Comparison of ENCODE assay signal across 1 cellular context in the genomic region with DNA sequence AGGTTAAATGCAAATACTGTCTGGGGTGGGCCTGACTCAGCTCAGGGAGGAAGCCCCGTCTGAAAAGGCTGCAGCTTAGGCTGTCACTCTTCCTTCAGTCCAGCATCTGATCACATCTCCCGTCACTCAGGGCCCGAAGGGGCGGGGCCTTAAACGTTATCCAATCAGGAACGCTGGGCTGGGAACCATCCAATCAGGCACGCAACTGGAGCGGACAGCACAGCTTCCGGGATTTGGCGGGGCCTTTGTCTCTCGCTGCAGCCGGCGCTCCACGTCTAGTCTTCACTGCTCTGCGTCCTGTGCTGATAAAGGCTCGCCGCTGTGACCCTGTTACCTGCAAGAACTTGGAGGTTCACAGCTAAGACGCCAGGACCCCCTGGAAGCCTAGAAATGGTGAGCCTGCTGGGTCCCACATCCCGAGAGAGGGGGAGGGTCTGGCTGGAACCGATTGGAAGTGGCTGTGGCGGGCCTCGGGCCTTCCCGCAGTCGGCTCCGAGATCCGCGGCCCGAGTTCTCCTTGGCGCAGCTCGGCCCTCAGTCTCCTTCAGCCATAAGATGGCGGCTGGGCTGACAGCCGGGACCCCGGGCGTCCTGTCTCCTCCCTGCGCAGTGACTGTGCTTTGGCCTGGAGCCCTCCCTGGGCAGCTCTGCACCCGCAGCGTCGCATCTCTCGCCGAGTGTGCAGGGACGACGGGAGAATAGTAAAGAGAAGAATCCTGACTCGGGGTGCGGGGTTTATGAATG.
TF ChIP-seq lines count a peak whose summit lies in the region.

Gene ZNF92, plus strand, starts transcription at position 248 of the 744 bp plus-strand sequence. Its CDS starts 143 bp downstream, at position 391.

TF ChIP-seq in HepG2, 621 proteins besides CTCF, POLR2A, EP300 and RAD21 (continued from another document and continues in another):
- TF ChIP-seq, protein P1, sequence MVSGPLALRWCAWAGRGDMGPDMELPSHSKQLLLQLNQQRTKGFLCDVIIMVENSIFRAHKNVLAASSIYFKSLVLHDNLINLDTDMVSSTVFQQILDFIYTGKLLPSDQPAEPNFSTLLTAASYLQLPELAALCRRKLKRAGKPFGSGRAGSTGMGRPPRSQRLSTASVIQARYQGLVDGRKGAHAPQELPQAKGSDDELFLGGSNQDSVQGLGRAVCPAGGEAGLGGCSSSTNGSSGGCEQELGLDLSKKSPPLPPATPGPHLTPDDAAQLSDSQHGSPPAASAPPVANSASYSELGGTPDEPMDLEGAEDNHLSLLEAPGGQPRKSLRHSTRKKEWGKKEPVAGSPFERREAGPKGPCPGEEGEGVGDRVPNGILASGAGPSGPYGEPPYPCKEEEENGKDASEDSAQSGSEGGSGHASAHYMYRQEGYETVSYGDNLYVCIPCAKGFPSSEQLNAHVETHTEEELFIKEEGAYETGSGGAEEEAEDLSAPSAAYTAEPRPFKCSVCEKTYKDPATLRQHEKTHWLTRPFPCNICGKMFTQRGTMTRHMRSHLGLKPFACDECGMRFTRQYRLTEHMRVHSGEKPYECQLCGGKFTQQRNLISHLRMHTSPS (CRISPR knock-in tag; IDR thresholded peaks at IDR 0.05; ENCODE audit: low read depth) = no peak
- TF ChIP-seq KAT2B (IDR thresholded peaks at IDR 0.05; ENCODE audit: borderline replicate concordance, low read depth, low read length) (no peak), CSRNP2 (CRISPR knock-in tag; conservative IDR thresholded peaks at IDR 0.05; ENCODE audit: low read depth) (no peak), ZNF260 (CRISPR knock-in tag; IDR thresholded peaks at IDR 0.05; ENCODE audit: borderline replicate concordance, low read depth) (no peak), SIN3A (IDR thresholded peaks at IDR 0.05; ENCODE audit: borderline replicate concordance, low read depth, low read length) (peak; percentile 98), ZNF382 (CRISPR knock-in tag; IDR thresholded peaks at IDR 0.05; ENCODE audit: borderline replicate concordance) (no peak), ARNT (IDR thresholded peaks at IDR 0.05) (no peak), MTA3 (CRISPR knock-in tag; IDR thresholded peaks at IDR 0.05) (no peak), POLR2AphosphoS5 (IDR thresholded peaks at IDR 0.05; ENCODE audit: low read depth, low read length) (peak; percentile 94), ZNF263 (CRISPR knock-in tag; IDR thresholded peaks at IDR 0.05) (no peak), PHF20 (CRISPR knock-in tag; IDR thresholded peaks at IDR 0.05) (peak; percentile 67), ZNF180 (CRISPR knock-in tag; IDR thresholded peaks at IDR 0.05; ENCODE audit: borderline replicate concordance, low read depth) (no peak), MTF2 (CRISPR knock-in tag; IDR thresholded peaks at IDR 0.05; ENCODE audit: borderline replicate concordance) (no peak), ZNF33A (CRISPR knock-in tag; IDR thresholded peaks at IDR 0.05; ENCODE audit: borderline replicate concordance) (no peak), ZBTB42 (CRISPR knock-in tag; IDR thresholded peaks at IDR 0.05) (no peak), ZNF546 (CRISPR knock-in tag; conservative IDR thresholded peaks at IDR 0.05) (no peak), ZNF570 (CRISPR knock-in tag; IDR thresholded peaks at IDR 0.05; ENCODE audit: borderline replicate concordance) (0 out of 2 replicates have a peak, but pooled peaks have one; percentile 64), ARNTL (CRISPR knock-in tag; IDR thresholded peaks at IDR 0.05) (peak; percentile 72), ZNF503 (CRISPR knock-in tag; IDR thresholded peaks at IDR 0.05) (no peak), ZNF225 (CRISPR knock-in tag; IDR thresholded peaks at IDR 0.05) (no peak), XRCC5 (optimal IDR thresholded peaks at IDR 0.05; ENCODE audit: low read length) (no peak), MAF1 (CRISPR knock-in tag; IDR thresholded peaks at IDR 0.05; ENCODE audit: borderline replicate concordance) (no peak; the same call in 1 of the 2 replicates), ZNF770 (CRISPR knock-in tag; IDR thresholded peaks at IDR 0.05) (no peak), YEATS2 (CRISPR knock-in tag; IDR thresholded peaks at IDR 0.05; ENCODE audit: borderline replicate concordance) (no peak), HOXA9 (CRISPR knock-in tag; IDR thresholded peaks at IDR 0.05; ENCODE audit: borderline replicate concordance) (no peak), ASH2L (IDR thresholded peaks at IDR 0.05; ENCODE audit: insufficient read length, low read depth, low read length) (peak; percentile 93), GATAD2A (CRISPR knock-in tag; IDR thresholded peaks at IDR 0.05) (no peak), NFATC3 (CRISPR knock-in tag; IDR thresholded peaks at IDR 0.05) (0 out of 2 replicates have a peak, but pooled peaks have one; percentile 36), SALL1 (CRISPR knock-in tag; IDR thresholded peaks at IDR 0.05) (peak; percentile 70; the same call in 1 of the 2 replicates), NR1H2 (CRISPR knock-in tag; IDR thresholded peaks at IDR 0.05; ENCODE audit: borderline replicate concordance, low read depth) (no peak), TBX2 (CRISPR knock-in tag; IDR thresholded peaks at IDR 0.05; ENCODE audit: borderline replicate concordance) (peak; percentile 76), FOXA1 (IDR thresholded peaks at IDR 0.05) (no peak), FOXA1 (CRISPR knock-in tag; IDR thresholded peaks at IDR 0.05) (no peak), ZBTB49 (CRISPR knock-in tag; IDR thresholded peaks at IDR 0.05; ENCODE audit: borderline replicate concordance) (no peak), FOSL1 (CRISPR knock-in tag; IDR thresholded peaks at IDR 0.05; ENCODE audit: borderline replicate concordance) (no peak), CBFB (CRISPR knock-in tag; IDR thresholded peaks at IDR 0.05) (0 out of 2 replicates have a peak, but pooled peaks have one; percentile 14), ZNF788 (CRISPR knock-in tag; IDR thresholded peaks at IDR 0.05; ENCODE audit: borderline replicate concordance) (peak; percentile 87; the same call in 1 of the 2 replicates), ZNF326 (CRISPR knock-in tag; IDR thresholded peaks at IDR 0.05; ENCODE audit: borderline replicate concordance) (no peak), HCFC1 (IDR thresholded peaks at IDR 0.05; ENCODE audit: low read depth, low read length) (no peak)
- TF ChIP-seq, protein P2, sequence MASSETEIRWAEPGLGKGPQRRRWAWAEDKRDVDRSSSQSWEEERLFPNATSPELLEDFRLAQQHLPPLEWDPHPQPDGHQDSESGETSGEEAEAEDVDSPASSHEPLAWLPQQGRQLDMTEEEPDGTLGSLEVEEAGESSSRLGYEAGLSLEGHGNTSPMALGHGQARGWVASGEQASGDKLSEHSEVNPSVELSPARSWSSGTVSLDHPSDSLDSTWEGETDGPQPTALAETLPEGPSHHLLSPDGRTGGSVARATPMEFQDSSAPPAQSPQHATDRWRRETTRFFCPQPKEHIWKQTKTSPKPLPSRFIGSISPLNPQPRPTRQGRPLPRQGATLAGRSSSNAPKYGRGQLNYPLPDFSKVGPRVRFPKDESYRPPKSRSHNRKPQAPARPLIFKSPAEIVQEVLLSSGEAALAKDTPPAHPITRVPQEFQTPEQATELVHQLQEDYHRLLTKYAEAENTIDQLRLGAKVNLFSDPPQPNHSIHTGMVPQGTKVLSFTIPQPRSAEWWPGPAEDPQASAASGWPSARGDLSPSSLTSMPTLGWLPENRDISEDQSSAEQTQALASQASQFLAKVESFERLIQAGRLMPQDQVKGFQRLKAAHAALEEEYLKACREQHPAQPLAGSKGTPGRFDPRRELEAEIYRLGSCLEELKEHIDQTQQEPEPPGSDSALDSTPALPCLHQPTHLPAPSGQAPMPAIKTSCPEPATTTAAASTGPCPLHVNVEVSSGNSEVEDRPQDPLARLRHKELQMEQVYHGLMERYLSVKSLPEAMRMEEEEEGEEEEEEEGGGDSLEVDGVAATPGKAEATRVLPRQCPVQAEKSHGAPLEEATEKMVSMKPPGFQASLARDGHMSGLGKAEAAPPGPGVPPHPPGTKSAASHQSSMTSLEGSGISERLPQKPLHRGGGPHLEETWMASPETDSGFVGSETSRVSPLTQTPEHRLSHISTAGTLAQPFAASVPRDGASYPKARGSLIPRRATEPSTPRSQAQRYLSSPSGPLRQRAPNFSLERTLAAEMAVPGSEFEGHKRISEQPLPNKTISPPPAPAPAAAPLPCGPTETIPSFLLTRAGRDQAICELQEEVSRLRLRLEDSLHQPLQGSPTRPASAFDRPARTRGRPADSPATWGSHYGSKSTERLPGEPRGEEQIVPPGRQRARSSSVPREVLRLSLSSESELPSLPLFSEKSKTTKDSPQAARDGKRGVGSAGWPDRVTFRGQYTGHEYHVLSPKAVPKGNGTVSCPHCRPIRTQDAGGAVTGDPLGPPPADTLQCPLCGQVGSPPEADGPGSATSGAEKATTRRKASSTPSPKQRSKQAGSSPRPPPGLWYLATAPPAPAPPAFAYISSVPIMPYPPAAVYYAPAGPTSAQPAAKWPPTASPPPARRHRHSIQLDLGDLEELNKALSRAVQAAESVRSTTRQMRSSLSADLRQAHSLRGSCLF (CRISPR knock-in tag; IDR thresholded peaks at IDR 0.05; ENCODE audit: borderline replicate concordance) = no peak
- TF ChIP-seq, protein P3, sequence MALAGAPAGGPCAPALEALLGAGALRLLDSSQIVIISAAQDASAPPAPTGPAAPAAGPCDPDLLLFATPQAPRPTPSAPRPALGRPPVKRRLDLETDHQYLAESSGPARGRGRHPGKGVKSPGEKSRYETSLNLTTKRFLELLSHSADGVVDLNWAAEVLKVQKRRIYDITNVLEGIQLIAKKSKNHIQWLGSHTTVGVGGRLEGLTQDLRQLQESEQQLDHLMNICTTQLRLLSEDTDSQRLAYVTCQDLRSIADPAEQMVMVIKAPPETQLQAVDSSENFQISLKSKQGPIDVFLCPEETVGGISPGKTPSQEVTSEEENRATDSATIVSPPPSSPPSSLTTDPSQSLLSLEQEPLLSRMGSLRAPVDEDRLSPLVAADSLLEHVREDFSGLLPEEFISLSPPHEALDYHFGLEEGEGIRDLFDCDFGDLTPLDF (CRISPR knock-in tag; IDR thresholded peaks at IDR 0.05) = no peak
- TF ChIP-seq, protein P4, sequence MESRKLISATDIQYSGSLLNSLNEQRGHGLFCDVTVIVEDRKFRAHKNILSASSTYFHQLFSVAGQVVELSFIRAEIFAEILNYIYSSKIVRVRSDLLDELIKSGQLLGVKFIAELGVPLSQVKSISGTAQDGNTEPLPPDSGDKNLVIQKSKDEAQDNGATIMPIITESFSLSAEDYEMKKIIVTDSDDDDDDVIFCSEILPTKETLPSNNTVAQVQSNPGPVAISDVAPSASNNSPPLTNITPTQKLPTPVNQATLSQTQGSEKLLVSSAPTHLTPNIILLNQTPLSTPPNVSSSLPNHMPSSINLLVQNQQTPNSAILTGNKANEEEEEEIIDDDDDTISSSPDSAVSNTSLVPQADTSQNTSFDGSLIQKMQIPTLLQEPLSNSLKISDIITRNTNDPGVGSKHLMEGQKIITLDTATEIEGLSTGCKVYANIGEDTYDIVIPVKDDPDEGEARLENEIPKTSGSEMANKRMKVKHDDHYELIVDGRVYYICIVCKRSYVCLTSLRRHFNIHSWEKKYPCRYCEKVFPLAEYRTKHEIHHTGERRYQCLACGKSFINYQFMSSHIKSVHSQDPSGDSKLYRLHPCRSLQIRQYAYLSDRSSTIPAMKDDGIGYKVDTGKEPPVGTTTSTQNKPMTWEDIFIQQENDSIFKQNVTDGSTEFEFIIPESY (CRISPR knock-in tag; IDR thresholded peaks at IDR 0.05) = no peak
